29 cellular contexts compared by ENCODE assay signal in the genomic region with DNA sequence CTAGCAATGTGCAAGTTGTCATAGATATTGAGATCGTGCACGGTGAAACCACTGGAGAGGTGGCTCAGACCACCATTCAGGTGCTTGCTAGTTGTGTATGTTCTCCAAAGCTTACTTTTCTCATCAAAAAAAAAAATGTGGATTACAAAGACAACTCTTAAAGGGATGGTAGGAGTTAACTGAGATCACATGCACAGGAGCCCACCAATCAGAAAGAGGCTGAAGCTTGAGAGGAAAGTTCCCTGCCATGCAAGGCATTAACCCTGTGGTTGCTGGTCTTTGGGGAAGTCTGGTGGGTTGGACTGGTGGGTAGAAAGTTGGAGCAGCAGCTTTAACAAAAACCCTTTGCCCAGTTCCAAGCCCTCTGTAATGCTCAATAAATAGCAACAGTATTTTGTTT.
"Had no signal": no experiment of that assay in that cellular context is flagged by ENCODE, and none has a peak within 500 bp of the region (broad histone marks: within the 10 kb centered on the region; RNA-seq: fewer than 3 reads in every experiment).

No MANE protein-coding gene starts in this region.

- H3K4me1 Mint-ChIP-seq: activated CD4-positive, alpha-beta T cell treated with anti-CD3 and anti-CD28 coated beads, Interleukin-2, amount 10 ng/mL, durations not matched to agents 24 days and 14 days; activated naive CD4-positive, alpha-beta T cell treated with anti-CD3 and anti-CD28 coated beads, Interleukin-2, amount 50 U/mL, for 24 hours; activated naive CD8-positive, alpha-beta T cell treated with anti-CD3 and anti-CD28 coated beads, Interleukin-2, amount 10 ng/mL, durations not matched to agents 7 days and 5 days had no signal

- H3K36me3 Mint-ChIP-seq: activated naive CD8-positive, alpha-beta T cell treated with anti-CD3 and anti-CD28 coated beads, Interleukin-2, amount 10 ng/mL, durations not matched to agents 7 days and 5 days had no signal

- H3K27me3 ChIP-seq: body of pancreas, breast epithelium had no signal

- H3K27ac Mint-ChIP-seq: activated CD4-positive, alpha-beta T cell treated with anti-CD3 and anti-CD28 coated beads, Interleukin-2, amount 10 ng/mL, durations not matched to agents 24 days and 14 days; activated CD8-positive, alpha-beta T cell treated with anti-CD3 and anti-CD28 coated beads for 36 hours; activated naive CD4-positive, alpha-beta T cell treated with anti-CD3 and anti-CD28 coated beads, Interleukin-2, amount 50 U/mL, for 24 hours; activated naive CD8-positive, alpha-beta T cell treated with anti-CD3 and anti-CD28 coated beads, Interleukin-2, amount 10 ng/mL, durations not matched to agents 7 days and 5 days; activated T-cell treated with anti-CD3 and anti-CD28 coated beads, Interleukin-2, amount 50 U/mL, for 24 hours; activated T-helper 2 cell treated with anti-CD3 and anti-CD28 coated beads, Interferon-gamma antibody, Interleukin-2, Interleukin-4, amounts not matched to agents 10 μg/mL and 5 μg/mL and 100 μg/mL, durations not matched to agents 14 hours and 24 hours and 36 hours had no signal

- H3K9me3 Mint-ChIP-seq: activated CD8-positive, alpha-beta T cell treated with anti-CD3 and anti-CD28 coated beads for 36 hours; activated naive CD4-positive, alpha-beta T cell treated with anti-CD3 and anti-CD28 coated beads, Interleukin-2, amount 50 U/mL, for 24 hours; activated naive CD8-positive, alpha-beta T cell treated with anti-CD3 and anti-CD28 coated beads, Interleukin-2, amount 10 ng/mL, durations not matched to agents 7 days and 5 days; activated T-cell treated with anti-CD3 and anti-CD28 coated beads, Interleukin-2, amount 50 U/mL, for 24 hours; activated T-helper 2 cell treated with anti-CD3 and anti-CD28 coated beads, Interferon-gamma antibody, Interleukin-2, Interleukin-4, amounts not matched to agents 10 μg/mL and 5 μg/mL and 100 μg/mL, durations not matched to agents 14 hours and 24 hours and 36 hours had no signal

- H3K4me1 ChIP-seq: body of pancreas, breast epithelium, SJCRH30 had no signal

- H3K9me3 ChIP-seq: body of pancreas, breast epithelium, SJCRH30, SK-N-SH had no signal

- H3K27ac ChIP-seq: body of pancreas, breast epithelium, KMS-11, SJCRH30, WERI-Rb-1 had no signal

- H3K4me2 ChIP-seq: KMS-11, SK-N-SH had no signal

- H3K9me2 ChIP-seq: SK-N-SH had no signal

- H3K27me3 Mint-ChIP-seq: activated CD8-positive, alpha-beta T cell treated with anti-CD3 and anti-CD28 coated beads for 36 hours; activated naive CD4-positive, alpha-beta T cell treated with anti-CD3 and anti-CD28 coated beads, Interleukin-2, amount 50 U/mL, for 24 hours; activated T-cell treated with anti-CD3 and anti-CD28 coated beads, Interleukin-2, amount 50 U/mL, for 24 hours had no signal

- FAIRE-seq: astrocyte had no signal

- H3K36me3 ChIP-seq: breast epithelium, SJCRH30, WERI-Rb-1 had no signal

- H3K4me3 ChIP-seq: body of pancreas, breast epithelium, SJCRH30 had no signal

- DNase-seq: activated CD4-positive, alpha-beta T cell treated with anti-CD3 and anti-CD28 coated beads, Interleukin-2, amount 10 ng/mL, durations not matched to agents 24 days and 14 days; activated CD4-positive, alpha-beta T cell treated with anti-CD3 and anti-CD28 coated beads, Interleukin-2, amount 50 U/mL, for 4 hours; activated CD8-positive, alpha-beta T cell treated with anti-CD3 and anti-CD28 coated beads for 36 hours; activated gamma-delta T cell; activated naive CD4-positive, alpha-beta T cell treated with Interleukin-2 at 50 U/mL for 16 hours; activated naive CD8-positive, alpha-beta T cell treated with anti-CD3 and anti-CD28 coated beads, Interleukin-2, amount 10 ng/mL, durations not matched to agents 7 days and 5 days; activated T-cell treated with anti-CD3 and anti-CD28 coated beads, Interleukin-2, amount 50 U/mL, for 24 hours; amygdala; body of pancreas; NCI-H1105; NCI-H1417 treated with DMSO at 0.1 percent for 48 hours; NCI-H1694; NCI-H1930; NCI-H2081 treated with DMSO at 0.1 percent for 48 hours; NCI-H226; NCI-H446 treated with DMSO at 0.1 percent for 48 hours; NCI-H69; SHP77; SJCRH30; SK-N-SH; T-helper 1 cell; T-helper 2 cell; T-helper 9 cell; WERI-Rb-1 had no signal

- H3K4me3 Mint-ChIP-seq: activated CD4-positive, alpha-beta T cell treated with anti-CD3 and anti-CD28 coated beads, Interleukin-2, amount 10 ng/mL, durations not matched to agents 24 days and 14 days; activated CD8-positive, alpha-beta T cell treated with anti-CD3 and anti-CD28 coated beads for 36 hours; activated naive CD4-positive, alpha-beta T cell treated with anti-CD3 and anti-CD28 coated beads, Interleukin-2, amount 50 U/mL, for 24 hours; activated naive CD8-positive, alpha-beta T cell treated with anti-CD3 and anti-CD28 coated beads, Interleukin-2, amount 10 ng/mL, durations not matched to agents 7 days and 5 days; activated T-cell treated with anti-CD3 and anti-CD28 coated beads, Interleukin-2, amount 50 U/mL, for 24 hours had no signal

- H3K9ac ChIP-seq: KMS-11, SK-N-SH had no signal
